ENCODE assay signal across 1 cellular context in genomic region chr1:24888971-24889670, GRCh38.
A peak's percentile ranks its signal among the peaks of the same experiment; 100 is the strongest.
TF ChIP-seq lines count a peak whose summit lies in the region.

No MANE protein-coding gene starts in this region.

TF ChIP-seq in K562, 482 proteins besides CTCF, POLR2A, EP300 and RAD21:
- TF ChIP-seq PKNOX1 (IDR thresholded peaks at IDR 0.05) (peak; percentile 82), ZSCAN29 (IDR thresholded peaks at IDR 0.05) (no peak), SOX6 (IDR thresholded peaks at IDR 0.05) (no peak), PBX2 (CRISPR knock-in tag; IDR thresholded peaks at IDR 0.05; ENCODE audit: low read depth) (no peak), PBX2 (tag; conservative IDR thresholded peaks at IDR 0.05; ENCODE audit: low read depth) (peak; percentile 93), ZNF146 (CRISPR knock-in tag; IDR thresholded peaks at IDR 0.05; ENCODE audit: unreplicated experiment) (peak; percentile 34), HNRNPL (IDR thresholded peaks at IDR 0.05; ENCODE audit: low read depth, low read length) (no peak), MEIS2 (IDR thresholded peaks at IDR 0.05; ENCODE audit: partially characterized antibody) (peak; percentile 90)
